7 cellular contexts compared by ENCODE assay signal in the genomic region with DNA sequence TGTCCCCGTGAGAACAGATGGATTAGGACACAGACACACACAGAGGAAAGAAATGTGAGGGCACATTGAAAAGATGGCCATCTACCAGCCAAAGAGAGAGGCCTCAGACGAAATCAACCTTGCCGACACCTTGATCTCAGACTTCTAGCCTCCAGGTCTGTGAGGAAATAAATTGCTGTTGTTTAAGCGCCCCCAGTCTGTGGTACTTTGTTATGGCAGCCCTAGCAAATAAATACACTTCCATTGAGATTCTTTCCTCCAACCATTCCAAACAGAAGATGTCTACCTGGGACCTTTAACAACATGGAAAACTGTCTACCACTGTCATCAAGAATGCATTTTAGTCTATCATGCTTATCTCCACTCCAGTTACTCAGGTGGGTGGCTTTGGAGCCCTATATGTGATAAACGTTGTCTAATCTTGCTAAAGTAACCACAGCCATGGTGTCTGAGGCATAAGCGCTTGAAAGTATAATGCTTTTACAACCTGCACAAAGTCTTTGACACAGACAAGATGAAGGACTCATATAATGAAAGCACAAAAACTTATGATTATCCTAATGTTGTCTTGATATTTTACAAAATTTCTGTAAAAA.
DNase-seq lines count a peak whose midpoint lies in the region; ATAC-seq and TF ChIP-seq lines count a peak whose summit lies in the region.

No MANE protein-coding gene starts in this region.

- H3K27me3 ChIP-seq in RWPE2 (ENCODE audit: insufficient read depth, poor library complexity, severe bottlenecking) (no peaks in the 10 kb centered on the region), right cardiac atrium (ENCODE audit: control insufficient read depth, insufficient read depth) (no peaks in the 10 kb centered on the region), upper lobe of left lung (no peaks in the 10 kb centered on the region)

- in situ Hi-C loops in GM13977 (cut with MboI; ENCODE audit: low pct_unique_long_range_greater_than_20kb, low sequenced_read_pairs, unreplicated experiment), result loop anchor here (25.0 kb wide), 1 partner anchor 549 kb away; no protein-coding TSS in a partner anchor

- no peak for DNase-seq in GM13977 (ENCODE audit: low spot score)
- DNase-seq in RWPE2 (ENCODE audit: low spot score), result no peak
- DNase-seq in right cardiac atrium, result no peak
- no peak for DNase-seq in upper lobe of left lung
- DNase-seq in DMS153 (lab: John Stamatoyannopoulos, UW), result no peak

- H3K36me3 ChIP-seq in RWPE2 (ENCODE audit: low read depth) (no peaks in the 10 kb centered on the region), upper lobe of left lung (no peaks in the 10 kb centered on the region)

- no peak for TF ChIP-seq EP300 in upper lobe of left lung (IDR thresholded peaks at IDR 0.05)

- H3K4me1 ChIP-seq in RWPE2 (ENCODE audit: insufficient read depth, poor library complexity, severe bottlenecking), result peaks cover 14% of the 10 kb centered on the region
- no peaks in the 10 kb centered on the region for H3K4me1 ChIP-seq in right cardiac atrium (ENCODE audit: control insufficient read depth, insufficient read depth, low read length)
- no peaks in the 10 kb centered on the region for H3K4me1 ChIP-seq in upper lobe of left lung

- no peaks in the 10 kb centered on the region for H3K9me3 ChIP-seq in RWPE2 (ENCODE audit: severe bottlenecking)
- no peaks in the 10 kb centered on the region for H3K9me3 ChIP-seq in right cardiac atrium (ENCODE audit: control insufficient read depth, low read length)
- no peaks in the 10 kb centered on the region for H3K9me3 ChIP-seq in upper lobe of left lung

- H3K27ac ChIP-seq in RWPE2 (ENCODE audit: poor library complexity, severe bottlenecking) (no peak overlapping the region), right cardiac atrium (ENCODE audit: low read length) (no peak overlapping the region), upper lobe of left lung (no peak overlapping the region)

- no peak for TF ChIP-seq POLR2A in upper lobe of left lung (IDR thresholded peaks at IDR 0.05)

- TF ChIP-seq CTCF in GM13977 (IDR thresholded peaks at IDR 0.05; ENCODE audit: extremely low read depth, insufficient read depth, missing control alignments), result peak; percentile 69
- TF ChIP-seq CTCF in RWPE2 (IDR thresholded peaks at IDR 0.05; ENCODE audit: poor library complexity, severe bottlenecking), result peak; percentile 43
- TF ChIP-seq CTCF in upper lobe of left lung (IDR thresholded peaks at IDR 0.05), result peak; percentile 31 to 56 (median 45)

- ATAC-seq in HG03280 (IDR thresholded peaks at IDR 0.05; ENCODE audit: unreplicated experiment) (peak; percentile 60), RWPE2 (ENCODE audit: low read depth) (no peak), right cardiac atrium (peak; percentile 18 to 40), upper lobe of left lung (ENCODE audit: low FRiP score in 2 of 2) (peak in 1 of 2 donors; percentile 50), GM21576 (IDR thresholded peaks at IDR 0.05; ENCODE audit: unreplicated experiment) (no peak)

- intact Hi-C loops in right cardiac atrium (cut with DNase I), result loop anchor here in 3 of 4 donors (10.0 kb wide), 3 partner anchors 149 to 551 kb away; no protein-coding TSS in a partner anchor

- WGBS in right cardiac atrium, result 67% methylated on average over 6 of the region's 6 CpGs
- 59 to 67% methylated on average over 6 of the region's 6 CpGs for WGBS in upper lobe of left lung, 2 donors

- H3K4me3 ChIP-seq in RWPE2 (ENCODE audit: severe bottlenecking), result no peak overlapping the region
- no peak overlapping the region for H3K4me3 ChIP-seq in right cardiac atrium (ENCODE audit: low read length)
- no peak overlapping the region for H3K4me3 ChIP-seq in upper lobe of left lung

Comparison
In these comparisons a context has a peak if more than half of its experiments do, and no peak if none do; other contexts are left out.
1. ATAC-seq: peak in HG03280 (single experiment) and right cardiac atrium (2 of 2); none in RWPE2 (single experiment) and GM21576 (single experiment).
2. Peak in every context shown above with its lines, with median percentiles within 50 percentile points of each other: CTCF ChIP-seq.